In the genomic region with DNA sequence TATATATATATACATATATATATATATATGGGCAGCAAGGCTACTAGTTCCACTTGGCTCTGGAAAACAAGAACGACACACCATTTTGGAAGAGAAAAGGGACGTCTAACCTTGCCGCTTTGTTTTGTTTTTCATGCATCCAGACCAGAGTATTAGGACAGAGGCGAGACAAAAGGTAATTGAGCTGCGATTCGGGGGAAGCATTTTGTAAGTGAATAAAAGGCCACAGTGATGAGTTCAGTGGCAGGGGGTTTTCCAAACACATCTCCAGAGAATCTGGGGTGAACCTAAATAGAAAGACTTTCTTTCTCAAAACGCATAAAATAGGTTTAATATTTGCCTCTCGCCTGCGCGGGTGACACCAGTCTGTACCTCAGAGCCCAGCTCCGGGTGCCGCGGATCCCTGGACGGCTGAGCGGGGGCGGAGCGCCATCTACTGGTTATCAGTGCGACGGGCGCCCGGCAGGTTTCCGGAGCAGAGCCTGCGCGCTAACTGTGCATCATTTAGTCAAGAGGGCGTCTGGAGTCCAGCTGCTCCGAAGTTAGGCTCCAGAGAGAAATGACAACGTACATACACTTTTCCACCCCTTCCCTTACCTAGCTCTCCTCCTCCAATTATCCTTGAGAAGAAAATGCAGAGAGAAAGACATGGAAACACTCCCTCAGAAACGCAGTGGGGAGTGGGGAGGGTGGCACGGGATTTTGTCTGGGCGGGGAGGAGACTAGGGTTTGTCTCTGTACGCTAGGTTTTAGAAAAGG, we compare ENCODE assay signal across 8 cellular contexts.
DNase-seq lines count a peak whose midpoint lies in the region; ATAC-seq, FAIRE-seq and TF ChIP-seq lines count a peak whose summit lies in the region.

No MANE protein-coding gene starts in this region.

- no peak overlapping the region for H3K9ac ChIP-seq in KMS-11

- peak; percentile 99 for ATAC-seq in GM21825 (IDR thresholded peaks at IDR 0.05; ENCODE audit: unreplicated experiment)
- peak; percentile 81 for ATAC-seq in omental fat pad (ENCODE audit: low FRiP score)

- peak; percentile 79 for TF ChIP-seq CTCF in KMS-11 (conservative IDR thresholded peaks at IDR 0.05; ENCODE audit: low read depth, low read length)
- TF ChIP-seq CTCF in omental fat pad (IDR thresholded peaks at IDR 0.05): peak in 1 of 3 donors; percentile 82
- peak; percentile 74 to 89 (median 79) for TF ChIP-seq CTCF in testis (IDR thresholded peaks at IDR 0.05)

- H3K27ac ChIP-seq in KMS-11 (no peak overlapping the region), SJCRH30 (no peak overlapping the region; the same call in 1 of the 2 replicates), testis (no peak overlapping the region)

- no peaks in the 10 kb centered on the region for H3K9me3 ChIP-seq in SJCRH30 (replicated peaks)
- no peaks in the 10 kb centered on the region for H3K9me3 ChIP-seq in testis

- DNase-seq in EL (peak; percentile 76), SJCRH30 (peak; percentile 66 to 83), activated gamma-delta T cell treated with Interleukin-2 at 50 U/mL for 16 hours (peak; percentile 75), frontal cortex (ENCODE audit: low spot score in 2 of 2) (peak; percentile 39 to 79), omental fat pad (ENCODE audit: low spot score) (peak; percentile 61), testis (peak; percentile 92)

- no peaks in the 10 kb centered on the region for H3K27me3 ChIP-seq in KMS-11 (ENCODE audit: insufficient read depth, low read depth)
- H3K27me3 ChIP-seq in SJCRH30: no peaks in the 10 kb centered on the region
- H3K27me3 ChIP-seq in testis: no peaks in the 10 kb centered on the region

- H3K4me2 ChIP-seq in KMS-11: peak overlapping the region; percentile 21; the same call in 1 of the 2 replicates

- FAIRE-seq in frontal cortex (lab: Jason Lieb, UNC): no peak

- WGBS in testis, 2 donors: 4 to 5% methylated on average over 20 to 31 of the region's 31 CpGs

- no peak for TF ChIP-seq POLR2A in testis (IDR thresholded peaks at IDR 0.05)

- H3K4me1 ChIP-seq in KMS-11 (ENCODE audit: low read depth, poor library complexity, severe bottlenecking) (no peaks in the 10 kb centered on the region), SJCRH30 (no peaks in the 10 kb centered on the region), testis (peaks cover 5% of the 10 kb centered on the region)

- H3K36me3 ChIP-seq in KMS-11 (ENCODE audit: insufficient read depth) (no peaks in the 10 kb centered on the region), SJCRH30 (no peaks in the 10 kb centered on the region), testis (ENCODE audit: low read depth, missing control alignments) (no peaks in the 10 kb centered on the region)

- H3K4me3 ChIP-seq in KMS-11 (IDR thresholded peaks at IDR 0.05; ENCODE audit: insufficient read depth, low read depth, low read length) (no peak overlapping the region), SJCRH30 (peak overlapping the region; percentile 51), testis (peak overlapping the region in 1 of 2 donors; percentile 30)

- no peaks in the 10 kb centered on the region for H3K79me2 ChIP-seq in KMS-11 (ENCODE audit: insufficient read depth, low read depth)

- no peaks in the 10 kb centered on the region for H4K20me1 ChIP-seq in KMS-11 (ENCODE audit: insufficient read depth)

- H2AFZ ChIP-seq in KMS-11 (ENCODE audit: low read depth): peak overlapping the region; percentile 30; the same call in 1 of the 2 replicates

- intact Hi-C loops in testis (cut with DNase I; ENCODE audit: low total_unique reads): no loop called here
